Comparison of ENCODE assay signal across 15 cellular contexts in the genomic region with DNA sequence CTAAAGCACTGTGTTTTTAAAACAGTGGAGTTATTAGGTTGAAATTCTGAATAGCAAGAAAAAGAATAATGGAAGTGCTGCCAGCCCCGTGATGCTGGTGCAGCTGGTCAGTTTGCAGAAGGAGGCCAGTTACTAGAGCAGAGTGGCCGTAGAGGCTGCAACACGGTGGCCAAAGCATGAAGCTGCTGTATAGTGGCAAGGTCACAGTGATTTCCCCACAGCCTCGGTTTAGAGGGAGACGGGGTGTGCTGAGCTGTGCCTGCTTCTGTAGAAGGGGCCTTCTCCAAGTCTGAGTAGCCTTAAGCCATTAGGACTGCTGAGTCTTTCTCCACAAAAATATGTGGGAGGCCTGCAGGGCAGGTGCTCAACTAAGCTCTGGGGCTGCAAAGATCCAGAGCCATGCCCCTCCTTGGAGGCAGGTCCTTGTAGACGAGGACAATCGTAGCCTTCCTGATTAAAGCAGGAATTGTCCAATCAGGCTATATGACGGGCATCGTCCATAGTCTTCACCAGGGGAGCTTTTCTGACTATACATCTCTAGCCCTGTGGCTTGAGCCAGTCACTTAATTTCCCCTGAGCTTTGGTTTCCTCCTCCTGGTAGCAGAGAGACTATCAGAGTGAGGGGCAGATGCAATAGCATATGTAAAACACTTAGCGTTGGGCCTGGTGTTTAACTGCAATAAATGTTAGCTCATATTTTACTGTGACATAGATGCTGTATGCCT.
DNase-seq lines count a peak whose midpoint lies in the region; ATAC-seq and TF ChIP-seq lines count a peak whose summit lies in the region.
"Had no signal": no experiment of that assay in that cellular context is flagged by ENCODE, and none has a peak within 500 bp of the region (broad histone marks: within the 10 kb centered on the region; RNA-seq: fewer than 3 reads in every experiment).

No MANE protein-coding gene starts in this region.

- no peaks in the 10 kb centered on the region for H3K36me3 ChIP-seq in right atrium auricular region
- no peaks in the 10 kb centered on the region for H3K36me3 ChIP-seq in prostate gland
- H3K36me3 ChIP-seq: colonic mucosa had no signal

- H3K4me3 ChIP-seq in right atrium auricular region (no peak overlapping the region), prostate gland (no peak overlapping the region)
- H3K4me3 ChIP-seq: colonic mucosa, psoas muscle had no signal

- DNase-seq in right atrium auricular region (ENCODE audit: low spot score) (no peak), cardiac septum (ENCODE audit: low spot score) (no peak), foreskin keratinocyte (no peak), prostate gland (ENCODE audit: low spot score) (no peak), NCI-H748 (lab: John Stamatoyannopoulos, UW; ENCODE audit: unreplicated experiment) (no peak), SW480 (ENCODE audit: low spot score) (no peak)
- DNase-seq: activated B cell treated with CpG ODN at 0.5 μM for 24 hours; activated CD8-positive, alpha-beta memory T cell treated with anti-CD3 and anti-CD28 coated beads, Interleukin-2, amount 50 U/mL, for 48 hours; colonic mucosa; NCI-H2107; psoas muscle; stimulated activated CD4-positive, alpha-beta T cell treated with anti-CD3 and anti-CD28 coated beads, Interleukin-4, amount 100 ng/mL, for 24 hours had no signal

- TF ChIP-seq CTCF in right atrium auricular region (IDR thresholded peaks at IDR 0.05) (no peak), foreskin keratinocyte (conservative IDR thresholded peaks at IDR 0.05) (no peak), prostate gland (IDR thresholded peaks at IDR 0.05) (no peak)

- TF ChIP-seq POLR2A in prostate gland (IDR thresholded peaks at IDR 0.05), result no peak

- ATAC-seq in foreskin keratinocyte (no peak), HG03135 (IDR thresholded peaks at IDR 0.05; ENCODE audit: unreplicated experiment) (no peak), HG02938 (IDR thresholded peaks at IDR 0.05; ENCODE audit: unreplicated experiment) (no peak)
- ATAC-seq: psoas muscle; stimulated activated effector memory CD8-positive, alpha-beta T cell treated with anti-CD3 and anti-CD28 coated beads, Interleukin-12 subunit alpha, Interleukin-12 subunit beta, amount 100 ng/mL, for 72 hours had no signal

- H3K9me3 ChIP-seq in right atrium auricular region, result no peaks in the 10 kb centered on the region
- no peaks in the 10 kb centered on the region for H3K9me3 ChIP-seq in prostate gland
- H3K9me3 ChIP-seq: colonic mucosa, psoas muscle had no signal

- H3K27ac ChIP-seq in right atrium auricular region, result peak overlapping the region; percentile 91 to 95
- H3K27ac ChIP-seq in foreskin keratinocyte, result peak overlapping the region; percentile 93
- peak overlapping the region; percentile 91 for H3K27ac ChIP-seq in prostate gland
- H3K27ac ChIP-seq: colonic mucosa, psoas muscle had no signal

- intact Hi-C loops in cardiac septum (cut with DNase I) (no loop called here), prostate gland (cut with DNase I) (no loop called here)

- H3K27me3 ChIP-seq in right atrium auricular region, result no peaks in the 10 kb centered on the region
- H3K27me3 ChIP-seq in foreskin keratinocyte, result no peaks in the 10 kb centered on the region
- no peaks in the 10 kb centered on the region for H3K27me3 ChIP-seq in prostate gland (replicated peaks; ENCODE audit: insufficient read depth)
- H3K27me3 ChIP-seq: colonic mucosa had no signal

- H3K4me1 ChIP-seq in right atrium auricular region, result peaks cover 0 to 72% of the 10 kb centered on the region in 2 donors
- H3K4me1 ChIP-seq in foreskin keratinocyte, result peaks cover 64% of the 10 kb centered on the region
- H3K4me1 ChIP-seq in prostate gland (replicated peaks), result peaks cover 36% of the 10 kb centered on the region

- WGBS in prostate gland, result 45% methylated on average over 10 of the region's 10 CpGs
